18 cellular contexts compared by ENCODE assay signal in genomic region chr2:172448544-172449267, GRCh38. TPM values are rescaled to one million over a fixed set of nuclear protein-coding genes. Genes with fewer than 3 reads are reported as not detected.
A peak's percentile ranks its signal among the peaks of the same experiment; 100 is the strongest.
DNase-seq lines count a peak whose midpoint lies in the region; ATAC-seq and TF ChIP-seq lines count a peak whose summit lies in the region.
"Had no signal": no experiment of that assay in that cellular context is flagged by ENCODE, and none has a peak within 500 bp of the region (broad histone marks: within the 10 kb centered on the region; RNA-seq: fewer than 3 reads in every experiment).

No MANE protein-coding gene starts in this region.

- peak overlapping the region; percentile 31 for H3K4me3 Mint-ChIP-seq in Calu3 (ENCODE audit: low read depth, unreplicated experiment)
- H3K4me3 Mint-ChIP-seq: activated T-helper 1 cell treated with anti-CD3 and anti-CD28 coated beads, Interleukin-12 subunit alpha, Interleukin-12 subunit beta, Interleukin-2, Interleukin-4 antibody, amounts not matched to agents 30 ng/mL and 10 ng/mL and 1 ng/mL, durations not matched to agents 14 hours and 24 hours and 36 hours; neural progenitor cell had no signal

- no peak overlapping the region for H3K4me2 ChIP-seq in parathyroid adenoma (ENCODE audit: low read length)
- H3K4me2 ChIP-seq: neural progenitor cell had no signal

- in situ Hi-C loops in ACHN (cut with HindIII; ENCODE audit: low pct_ligation_motif_present, low pct_unique_long_range_greater_than_20kb, low sequenced_read_pairs) (no loop called here), brain microvascular endothelial cell (cut with HindIII; ENCODE audit: low pct_ligation_motif_present, low sequenced_read_pairs) (loop anchor here (25.0 kb wide), 1 partner anchor 261 kb away; no protein-coding TSS in a partner anchor)

- H3K27ac Mint-ChIP-seq in Calu3 (ENCODE audit: unreplicated experiment): peak overlapping the region; percentile 35
- H3K27ac Mint-ChIP-seq: activated T-helper 1 cell treated with anti-CD3 and anti-CD28 coated beads, Interleukin-12 subunit alpha, Interleukin-12 subunit beta, Interleukin-2, Interleukin-4 antibody, amounts not matched to agents 30 ng/mL and 10 ng/mL and 1 ng/mL, durations not matched to agents 14 hours and 24 hours and 36 hours; neural progenitor cell had no signal

- peaks cover 3% of the 10 kb centered on the region for H3K79me2 ChIP-seq in parathyroid adenoma

- CTCF ChIA-PET in Calu3 (lab: Charles Lee): interaction anchor here (1.6 to 1.9 kb wide), 2 partner anchors 12 to 13 kb away, joined by 5 to 8 read pairs; no protein-coding TSS in a partner anchor

- H3K9me3 ChIP-seq in parathyroid adenoma (ENCODE audit: control insufficient read depth, low read length): no peaks in the 10 kb centered on the region
- H3K9me3 ChIP-seq: body of pancreas had no signal

- no peaks in the 10 kb centered on the region for H3K27me3 Mint-ChIP-seq in Calu3 (ENCODE audit: unreplicated experiment)
- H3K27me3 Mint-ChIP-seq: CD4-positive, CD25-positive, alpha-beta regulatory T cell had no signal

- peaks cover 39% of the 10 kb centered on the region for H3K36me3 Mint-ChIP-seq in Calu3 (ENCODE audit: insufficient read depth, unreplicated experiment)

- TF ChIP-seq CTCF in Calu3 (IDR thresholded peaks at IDR 0.05; ENCODE audit: unreplicated experiment) (no peak), parathyroid adenoma (IDR thresholded peaks at IDR 0.05) (no peak), brain microvascular endothelial cell (IDR thresholded peaks at IDR 0.05; ENCODE audit: low read depth, low read length, missing control alignments) (no peak)

- no peaks in the 10 kb centered on the region for H3K4me1 ChIP-seq in parathyroid adenoma

- no peak overlapping the region for H3K9ac ChIP-seq in parathyroid adenoma
- H3K9ac ChIP-seq: neural progenitor cell had no signal

- H3K27ac ChIP-seq in parathyroid adenoma (no peak overlapping the region), brain microvascular endothelial cell (no peak overlapping the region)
- H3K27ac ChIP-seq: coronary artery, neural progenitor cell had no signal

- peak overlapping the region; percentile 14 for H3K4me3 ChIP-seq in parathyroid adenoma (ENCODE audit: low read depth, low read length)
- no peak overlapping the region for H3K4me3 ChIP-seq in brain microvascular endothelial cell (ENCODE audit: low read depth, low read length)
- H3K4me3 ChIP-seq: body of pancreas, coronary artery, neural progenitor cell had no signal

- H3K36me3 ChIP-seq in parathyroid adenoma (ENCODE audit: control insufficient read depth, insufficient read depth, low read length) (no peaks in the 10 kb centered on the region), brain microvascular endothelial cell (replicated peaks) (no peaks in the 10 kb centered on the region)
- H3K36me3 ChIP-seq: neural progenitor cell had no signal

- no peaks in the 10 kb centered on the region for H3K27me3 ChIP-seq in parathyroid adenoma (ENCODE audit: control insufficient read depth, insufficient read depth, low read length)
- H3K27me3 ChIP-seq in brain microvascular endothelial cell (replicated peaks): no peaks in the 10 kb centered on the region
- H3K27me3 ChIP-seq: body of pancreas, neural progenitor cell had no signal

- no peak overlapping the region for H2AFZ ChIP-seq in parathyroid adenoma
- H2AFZ ChIP-seq: neural progenitor cell had no signal

- no peak for ATAC-seq in HG03469 (IDR thresholded peaks at IDR 0.05; ENCODE audit: unreplicated experiment)
- ATAC-seq in HG03432 (IDR thresholded peaks at IDR 0.05; ENCODE audit: unreplicated experiment): no peak
- ATAC-seq: body of pancreas had no signal

- H3K4me1 Mint-ChIP-seq in Calu3 (ENCODE audit: low read depth, unreplicated experiment): peaks cover 66% of the 10 kb centered on the region

- no TSS peak for BruUV-seq in Calu3 (replicated peaks; lab: Mats Ljungman, UMichigan)

- intact Hi-C loops in Calu3 (cut with micrococcal nuclease; ENCODE audit: unreplicated experiment): no loop called here

- DNase-seq in Calu3 (no peak), NCI-H748 treated with DMSO at 0.1 percent for 48 hours (lab: John Stamatoyannopoulos, UW) (peak; percentile 19), ecto neural progenitor cell (ENCODE audit: low spot score) (peak; percentile 26), ACHN (no peak), brain microvascular endothelial cell (no peak)
- DNase-seq: activated CD4-positive, alpha-beta T cell treated with anti-CD3 and anti-CD28 coated beads for 1 hour; activated CD8-positive, alpha-beta memory T cell treated with anti-CD3 and anti-CD28 coated beads for 24 hours; body of pancreas; CD4-positive, CD25-positive, alpha-beta regulatory T cell; mesendoderm; NCI-H1694; retina had no signal

- no peaks in the 10 kb centered on the region for H3K9me3 Mint-ChIP-seq in Calu3 (ENCODE audit: low read depth, unreplicated experiment)
- H3K9me3 Mint-ChIP-seq: activated T-helper 1 cell treated with anti-CD3 and anti-CD28 coated beads, Interleukin-12 subunit alpha, Interleukin-12 subunit beta, Interleukin-2, Interleukin-4 antibody, amounts not matched to agents 30 ng/mL and 10 ng/mL and 1 ng/mL, durations not matched to agents 14 hours and 24 hours and 36 hours; CD4-positive, CD25-positive, alpha-beta regulatory T cell had no signal

RNA-seq across cellular contexts. Expression of gene ITGA6, which starts 21.3 kb away (rescaled TPM):
- total RNA-seq in Calu3 (2022): 242 and 270 TPM in 2 replicates

Comparison
In these comparisons a context has a peak if more than half of its experiments do, and no peak if none do; other contexts are left out.
1. DNase-seq: peak in NCI-H748 treated with DMSO at 0.1 percent for 48 hours (single experiment) and ecto neural progenitor cell (single experiment); none in Calu3 (single experiment), ACHN (single experiment) and brain microvascular endothelial cell (single experiment).